Comparison of ENCODE assay signal across 1 cellular context in the genomic region with DNA sequence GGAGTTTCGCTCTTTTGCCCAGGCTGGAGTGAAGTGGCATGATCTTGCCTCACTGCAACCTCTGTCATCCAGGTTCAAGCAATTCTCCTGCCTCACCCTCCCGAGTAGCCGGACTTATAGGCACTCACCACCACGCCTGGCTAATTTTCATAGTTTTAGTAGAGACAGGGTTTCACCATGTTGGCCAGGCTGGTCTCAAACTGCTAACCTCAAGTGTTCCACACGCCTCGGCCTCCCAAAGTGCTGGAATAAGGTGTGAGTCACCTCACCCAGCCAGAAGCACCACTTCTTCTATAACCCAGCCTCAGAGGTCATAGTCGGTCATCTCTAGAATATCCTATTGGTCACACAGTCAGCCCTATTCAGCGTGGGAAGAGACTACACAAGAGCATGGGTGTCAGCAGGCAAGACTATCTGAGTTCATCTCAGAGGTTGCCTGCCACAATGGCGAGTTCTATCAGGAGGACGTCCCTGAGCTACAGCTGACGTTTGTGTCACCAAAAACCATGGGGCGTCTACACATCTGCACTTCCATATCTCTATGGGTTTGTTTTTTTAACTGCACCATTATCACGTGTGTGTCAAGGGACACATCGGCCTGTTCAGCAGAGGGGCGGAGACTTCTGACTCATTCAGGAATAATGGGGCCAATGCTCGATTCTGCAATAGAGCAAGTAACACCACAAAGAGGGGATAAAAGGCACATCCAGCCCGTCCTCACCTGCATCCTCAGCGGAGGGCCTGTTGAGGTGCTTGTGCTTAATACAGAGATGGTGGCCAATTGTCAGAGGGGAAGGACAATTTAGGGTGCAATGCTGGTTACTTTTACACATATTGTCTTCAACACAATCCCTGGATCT.
TF ChIP-seq lines count a peak whose summit lies in the region.

No MANE protein-coding gene starts in this region.

TF ChIP-seq in K562, 482 proteins besides CTCF, POLR2A, EP300 and RAD21 (continued from another document and continues in another):
- TF ChIP-seq CGGBP1 (CRISPR knock-in tag; IDR thresholded peaks at IDR 0.05) (no peak), BHLHE40 (IDR thresholded peaks at IDR 0.05; ENCODE audit: low read length) (peak; percentile 98), KDM4B (IDR thresholded peaks at IDR 0.05; ENCODE audit: borderline replicate concordance in 2 of 2, low read depth in 1 of 2) (no peak), PYGO2 (tag; IDR thresholded peaks at IDR 0.05) (peak; percentile 35; the same call in 1 of the 2 replicates), ZNF644 (tag; IDR thresholded peaks at IDR 0.05; ENCODE audit: low read depth) (peak; percentile 91), ZNF134 (CRISPR knock-in tag; conservative IDR thresholded peaks at IDR 0.05) (no peak), TCF7 (IDR thresholded peaks at IDR 0.05; ENCODE audit: borderline replicate concordance) (no peak), MAZ (CRISPR knock-in tag; conservative IDR thresholded peaks at IDR 0.05 in 1 of 2, IDR thresholded peaks at IDR 0.05 in 1 of 2) (peak; percentile 51 to 58; a peak in 3 of 4 replicates), ILF3 (IDR thresholded peaks at IDR 0.05; ENCODE audit: borderline replicate concordance) (no peak), KAT8 (IDR thresholded peaks at IDR 0.05; ENCODE audit: low read depth) (no peak), HDGF (IDR thresholded peaks at IDR 0.05) (no peak; the same call in 1 of the 2 replicates), RBM17 (IDR thresholded peaks at IDR 0.05; ENCODE audit: borderline replicate concordance, low read depth, low read length) (no peak), FOXA3 (CRISPR knock-in tag; conservative IDR thresholded peaks at IDR 0.05 in 1 of 2, IDR thresholded peaks at IDR 0.05 in 1 of 2) (peak; percentile 49 to 52; a peak in 2 of 4 replicates), SIRT6 (IDR thresholded peaks at IDR 0.05; ENCODE audit: low read depth, low read length) (no peak), HDAC8 (tag; IDR thresholded peaks at IDR 0.05) (peak; percentile 73; the same call in 1 of the 2 replicates), NR2C1 (IDR thresholded peaks at IDR 0.05) (peak; percentile 85), NR2C1 (tag; IDR thresholded peaks at IDR 0.05) (peak; percentile 88), CBX5 (IDR thresholded peaks at IDR 0.05; ENCODE audit: borderline replicate concordance, low read depth) (0 out of 2 replicates have a peak, but pooled peaks have one; percentile 7), TGIF2 (CRISPR knock-in tag; IDR thresholded peaks at IDR 0.05) (no peak), HINFP (tag; conservative IDR thresholded peaks at IDR 0.05; ENCODE audit: low read depth) (no peak; the same call in none of the 2 replicates), ZBTB33 (CRISPR knock-in tag; IDR thresholded peaks at IDR 0.05) (peak; percentile 60; the same call in 1 of the 2 replicates), BACH1 (tag; IDR thresholded peaks at IDR 0.05) (peak; percentile 86; the same call in 1 of the 2 replicates), KLF6 (CRISPR knock-in tag; IDR thresholded peaks at IDR 0.05; ENCODE audit: borderline replicate concordance) (no peak; the same call in 1 of the 2 replicates), GATAD2B (IDR thresholded peaks at IDR 0.05; ENCODE audit: borderline replicate concordance) (peak; percentile 8; the same call in 1 of the 2 replicates), SPI1 (IDR thresholded peaks at IDR 0.05; ENCODE audit: borderline replicate concordance, low read depth, low read length) (0 out of 2 replicates have a peak, but pooled peaks have one; percentile 31), STAT5A (IDR thresholded peaks at IDR 0.05; ENCODE audit: borderline replicate concordance, low read length) (peak; percentile 68), ZC3H11A (IDR thresholded peaks at IDR 0.05; ENCODE audit: low read depth, low read length) (no peak), SNIP1 (IDR thresholded peaks at IDR 0.05; ENCODE audit: low read depth) (0 out of 2 replicates have a peak, but pooled peaks have one; percentile 19), HMBOX1 (IDR thresholded peaks at IDR 0.05) (peak; percentile 92), BRF1 (IDR thresholded peaks at IDR 0.05; ENCODE audit: borderline replicate concordance, extremely low read depth, insufficient read length) (no peak), PKNOX1 (IDR thresholded peaks at IDR 0.05) (peak; percentile 89), CHAMP1 (IDR thresholded peaks at IDR 0.05) (0 out of 2 replicates have a peak, but pooled peaks have one; percentile 21), DPF2 (IDR thresholded peaks at IDR 0.05) (peak; percentile 94), PHF21A (IDR thresholded peaks at IDR 0.05; ENCODE audit: borderline replicate concordance, low read depth) (no peak), NFXL1 (CRISPR knock-in tag; IDR thresholded peaks at IDR 0.05) (no peak), TOE1 (IDR thresholded peaks at IDR 0.05; ENCODE audit: borderline replicate concordance) (peak; percentile 87; the same call in 1 of the 2 replicates), TOE1 (CRISPR knock-in tag; IDR thresholded peaks at IDR 0.05; ENCODE audit: borderline replicate concordance, low read depth) (no peak), RFX7 (CRISPR knock-in tag; IDR thresholded peaks at IDR 0.05) (no peak; the same call in 1 of the 2 replicates), ZNF583 (CRISPR knock-in tag; IDR thresholded peaks at IDR 0.05) (peak; percentile 61; the same call in 1 of the 2 replicates), ZNF175 (CRISPR knock-in tag; IDR thresholded peaks at IDR 0.05; ENCODE audit: low read depth) (peak; percentile 89; the same call in 1 of the 2 replicates), SP2 (IDR thresholded peaks at IDR 0.05; ENCODE audit: extremely low read depth, low read depth, low read length, poor library complexity, severe bottlenecking) (no peak), GABPB2 (CRISPR knock-in tag; conservative IDR thresholded peaks at IDR 0.05) (no peak), ZC3H8 (IDR thresholded peaks at IDR 0.05) (no peak; the same call in 1 of the 2 replicates)
- TF ChIP-seq, protein P1, sequence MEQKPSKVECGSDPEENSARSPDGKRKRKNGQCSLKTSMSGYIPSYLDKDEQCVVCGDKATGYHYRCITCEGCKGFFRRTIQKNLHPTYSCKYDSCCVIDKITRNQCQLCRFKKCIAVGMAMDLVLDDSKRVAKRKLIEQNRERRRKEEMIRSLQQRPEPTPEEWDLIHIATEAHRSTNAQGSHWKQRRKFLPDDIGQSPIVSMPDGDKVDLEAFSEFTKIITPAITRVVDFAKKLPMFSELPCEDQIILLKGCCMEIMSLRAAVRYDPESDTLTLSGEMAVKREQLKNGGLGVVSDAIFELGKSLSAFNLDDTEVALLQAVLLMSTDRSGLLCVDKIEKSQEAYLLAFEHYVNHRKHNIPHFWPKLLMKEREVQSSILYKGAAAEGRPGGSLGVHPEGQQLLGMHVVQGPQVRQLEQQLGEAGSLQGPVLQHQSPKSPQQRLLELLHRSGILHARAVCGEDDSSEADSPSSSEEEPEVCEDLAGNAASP (IDR thresholded peaks at IDR 0.05): no peak
- TF ChIP-seq, protein P2, sequence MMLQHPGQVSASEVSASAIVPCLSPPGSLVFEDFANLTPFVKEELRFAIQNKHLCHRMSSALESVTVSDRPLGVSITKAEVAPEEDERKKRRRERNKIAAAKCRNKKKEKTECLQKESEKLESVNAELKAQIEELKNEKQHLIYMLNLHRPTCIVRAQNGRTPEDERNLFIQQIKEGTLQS (IDR thresholded peaks at IDR 0.05): peak; percentile 95
- TF ChIP-seq, protein P2 (CRISPR knock-in tag; conservative IDR thresholded peaks at IDR 0.05): peak; percentile 96
- TF ChIP-seq, protein P3, sequence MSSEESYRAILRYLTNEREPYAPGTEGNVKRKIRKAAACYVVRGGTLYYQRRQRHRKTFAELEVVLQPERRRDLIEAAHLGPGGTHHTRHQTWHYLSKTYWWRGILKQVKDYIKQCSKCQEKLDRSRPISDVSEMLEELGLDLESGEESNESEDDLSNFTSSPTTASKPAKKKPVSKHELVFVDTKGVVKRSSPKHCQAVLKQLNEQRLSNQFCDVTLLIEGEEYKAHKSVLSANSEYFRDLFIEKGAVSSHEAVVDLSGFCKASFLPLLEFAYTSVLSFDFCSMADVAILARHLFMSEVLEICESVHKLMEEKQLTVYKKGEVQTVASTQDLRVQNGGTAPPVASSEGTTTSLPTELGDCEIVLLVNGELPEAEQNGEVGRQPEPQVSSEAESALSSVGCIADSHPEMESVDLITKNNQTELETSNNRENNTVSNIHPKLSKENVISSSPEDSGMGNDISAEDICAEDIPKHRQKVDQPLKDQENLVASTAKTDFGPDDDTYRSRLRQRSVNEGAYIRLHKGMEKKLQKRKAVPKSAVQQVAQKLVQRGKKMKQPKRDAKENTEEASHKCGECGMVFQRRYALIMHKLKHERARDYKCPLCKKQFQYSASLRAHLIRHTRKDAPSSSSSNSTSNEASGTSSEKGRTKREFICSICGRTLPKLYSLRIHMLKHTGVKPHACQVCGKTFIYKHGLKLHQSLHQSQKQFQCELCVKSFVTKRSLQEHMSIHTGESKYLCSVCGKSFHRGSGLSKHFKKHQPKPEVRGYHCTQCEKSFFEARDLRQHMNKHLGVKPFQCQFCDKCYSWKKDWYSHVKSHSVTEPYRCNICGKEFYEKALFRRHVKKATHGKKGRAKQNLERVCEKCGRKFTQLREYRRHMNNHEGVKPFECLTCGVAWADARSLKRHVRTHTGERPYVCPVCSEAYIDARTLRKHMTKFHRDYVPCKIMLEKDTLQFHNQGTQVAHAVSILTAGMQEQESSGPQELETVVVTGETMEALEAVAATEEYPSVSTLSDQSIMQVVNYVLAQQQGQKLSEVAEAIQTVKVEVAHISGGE (CRISPR knock-in tag; IDR thresholded peaks at IDR 0.05): peak in 1 of 3 experiments; percentile 49; a peak in 2 of 6 replicates
